ENCODE assay signal across 30 cellular contexts in the genomic region with DNA sequence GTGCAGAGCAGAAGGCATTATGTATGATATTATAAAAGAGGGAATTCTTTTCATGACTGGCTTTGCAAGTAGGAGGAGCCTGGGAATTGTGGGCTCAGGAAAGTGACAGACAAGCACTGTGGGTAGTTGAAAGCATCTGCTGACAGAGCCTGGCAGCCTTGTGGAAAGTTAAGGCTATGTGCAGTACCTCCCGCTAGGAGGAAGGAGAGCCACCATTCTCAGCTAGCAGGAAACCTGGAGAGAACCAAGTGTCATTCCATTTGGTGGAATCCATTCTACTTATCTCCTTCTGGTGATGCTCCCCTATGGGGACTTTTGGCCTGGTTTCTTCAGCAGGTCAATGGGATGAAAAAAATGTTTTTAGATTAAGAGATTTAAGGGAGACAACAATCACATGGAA.
"Had no signal": no experiment of that assay in that cellular context is flagged by ENCODE, and none has a peak within 500 bp of the region (broad histone marks: within the 10 kb centered on the region; RNA-seq: fewer than 3 reads in every experiment).

No MANE protein-coding gene starts in this region.

- H3K4me1 Mint-ChIP-seq: memory B cell; mesothelial cell of epicardium; naive B cell; neural crest cell; stimulated activated effector memory CD8-positive, alpha-beta T cell treated with anti-CD3 and anti-CD28 coated beads, Interleukin-12 subunit alpha, Interleukin-12 subunit beta, amount 100 ng/mL, for 72 hours had no signal

- H3K36me3 ChIP-seq: esophagus squamous epithelium, neutrophil, tibial artery had no signal

- H3K27me3 Mint-ChIP-seq: memory B cell, progenitor cell of endocrine pancreas, type B pancreatic cell had no signal

- ATAC-seq: left lobe of liver; mucosa of descending colon; natural killer cell treated with Interleukin-12 subunit alpha and Interleukin-12 subunit beta and Interleukin-15 and Interleukin-18, amount 100 ng/mL, for 72 hours; sciatic nerve; stimulated activated effector memory CD8-positive, alpha-beta T cell treated with anti-CD3 and anti-CD28 coated beads, Interleukin-12 subunit alpha, Interleukin-12 subunit beta, amount 100 ng/mL, for 72 hours had no signal

- H3K36me3 Mint-ChIP-seq: memory B cell; mesothelial cell of epicardium; naive B cell; natural killer cell treated with Interleukin-12 subunit alpha and Interleukin-12 subunit beta and Interleukin-15 and Interleukin-18, amount 100 ng/mL, for 72 hours; stimulated activated effector memory CD8-positive, alpha-beta T cell treated with anti-CD3 and anti-CD28 coated beads, Interleukin-12 subunit alpha, Interleukin-12 subunit beta, amount 100 ng/mL, for 72 hours; type B pancreatic cell had no signal

- H3K27ac Mint-ChIP-seq: memory B cell; mesothelial cell of epicardium; naive B cell; natural killer cell treated with Interleukin-12 subunit alpha and Interleukin-12 subunit beta and Interleukin-15 and Interleukin-18, amount 100 ng/mL, for 72 hours; progenitor cell of endocrine pancreas; stimulated activated effector memory CD8-positive, alpha-beta T cell treated with anti-CD3 and anti-CD28 coated beads, Interleukin-12 subunit alpha, Interleukin-12 subunit beta, amount 100 ng/mL, for 72 hours; type B pancreatic cell had no signal

- H3K9me3 ChIP-seq: esophagus squamous epithelium, mucosa of descending colon, neutrophil, testis, tibial artery had no signal

- H3K27ac ChIP-seq: coronary artery, esophagus squamous epithelium, neutrophil, parathyroid adenoma, testis, tibial artery had no signal

- H3K4me3 ChIP-seq: coronary artery, esophagus squamous epithelium, lung, mucosa of descending colon, smooth muscle cell, testis, tibial artery had no signal

- DNase-seq: dermis blood vessel endothelial cell; effector memory CD4-positive, alpha-beta T cell; erythroblast; esophagus squamous epithelium; foreskin melanocyte; hypothalamus; kidney; mucosa of descending colon; naive B cell; stimulated activated CD4-positive, alpha-beta T cell treated with anti-CD3 and anti-CD28 coated beads, Interleukin-12 subunit alpha, Interleukin-12 subunit beta, amount 100 ng/mL, for 4 hours; stimulated activated CD4-positive, alpha-beta T cell treated with anti-CD3 and anti-CD28 coated beads, Interleukin-1b, Interleukin-23, amount 100 ng/mL, for 48 hours; stimulated activated CD4-positive, alpha-beta T cell treated with anti-CD3 and anti-CD28 coated beads, Interleukin-4, amount 100 ng/mL, for 24 hours; stimulated activated naive CD4-positive, alpha-beta T cell treated with Interleukin-2 at 50 U/mL for 16 hours; substantia nigra; testis; tibial artery had no signal

- H3K27me3 ChIP-seq: esophagus squamous epithelium, neutrophil, testis, tibial artery had no signal

- H3K4me3 Mint-ChIP-seq: memory B cell; mesothelial cell of epicardium; naive B cell; natural killer cell treated with Interleukin-12 subunit alpha and Interleukin-12 subunit beta and Interleukin-15 and Interleukin-18, amount 100 ng/mL, for 72 hours; neural crest cell; stimulated activated effector memory CD8-positive, alpha-beta T cell treated with anti-CD3 and anti-CD28 coated beads, Interleukin-12 subunit alpha, Interleukin-12 subunit beta, amount 100 ng/mL, for 72 hours; type B pancreatic cell had no signal

- H3K4me1 ChIP-seq: esophagus squamous epithelium, parathyroid adenoma, testis, tibial artery had no signal

- H3K9me3 Mint-ChIP-seq: memory B cell; natural killer cell treated with Interleukin-12 subunit alpha and Interleukin-12 subunit beta and Interleukin-15 and Interleukin-18, amount 100 ng/mL, for 72 hours; stimulated activated effector memory CD8-positive, alpha-beta T cell treated with anti-CD3 and anti-CD28 coated beads, Interleukin-12 subunit alpha, Interleukin-12 subunit beta, amount 100 ng/mL, for 72 hours; type B pancreatic cell had no signal
